6 cellular contexts compared by ENCODE assay signal in the genomic region with DNA sequence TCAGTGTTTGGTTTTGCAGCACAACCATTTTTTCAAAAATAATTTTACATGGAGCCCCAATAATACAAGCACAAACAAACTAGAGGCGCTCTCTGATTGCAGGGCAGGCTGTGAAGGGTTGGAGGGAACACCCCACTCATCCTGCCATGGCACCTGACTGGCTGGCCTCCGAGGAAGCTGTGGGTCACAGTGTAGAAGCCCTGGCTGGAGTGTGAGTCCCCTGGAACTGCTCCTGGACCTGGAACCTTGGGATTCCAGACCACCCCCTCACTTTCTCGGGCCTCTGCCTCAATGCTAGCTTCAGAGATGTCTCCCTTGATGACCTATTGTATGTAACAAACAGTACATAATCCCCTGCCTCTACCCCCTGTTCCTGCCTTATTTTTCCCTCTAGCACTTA. TPM values are rescaled to one million over a fixed set of nuclear protein-coding genes. Genes with fewer than 3 reads are reported as not detected.
"Had no signal": no experiment of that assay in that cellular context is flagged by ENCODE, and none has a peak within 500 bp of the region (broad histone marks: within the 10 kb centered on the region; RNA-seq: fewer than 3 reads in every experiment).

No MANE protein-coding gene starts in this region.

- DNase-seq: H9, HCEC 1CT, IMR-90 had no signal

- H3K4me3 Mint-ChIP-seq: GM23338, H9 had no signal

- H3K4me1 Mint-ChIP-seq: GM23338, H9 had no signal

- H3K4me3 ChIP-seq: GM23338 had no signal

- H3K27ac Mint-ChIP-seq: GM23338, H9 had no signal

RNA-seq across cellular contexts. Expression of a gene that starts 14.8 kb away (rescaled TPM):
- total RNA-seq: GM23338, H1, H9, HT-29, IMR-90 had no signal
- polyA plus RNA-seq: GM23338, H1, IMR-90 had no signal

RNA-seq across cellular contexts. Expression of a gene that starts 37.1 kb away (rescaled TPM):
- total RNA-seq: GM23338, H1, H9, IMR-90 had no signal
- polyA plus RNA-seq: GM23338, H1, IMR-90 had no signal

RNA-seq across cellular contexts. Expression of a gene that starts 48.1 kb away (rescaled TPM):
- total RNA-seq: GM23338, H1, H9, HT-29 had no signal
- polyA plus RNA-seq: GM23338, H1 had no signal

RNA-seq across cellular contexts. Expression of a gene that starts 57.1 kb away (rescaled TPM):
- total RNA-seq: IMR-90 had no signal
- polyA plus RNA-seq: IMR-90 had no signal
